ENCODE assay signal across 21 cellular contexts in the genomic region with DNA sequence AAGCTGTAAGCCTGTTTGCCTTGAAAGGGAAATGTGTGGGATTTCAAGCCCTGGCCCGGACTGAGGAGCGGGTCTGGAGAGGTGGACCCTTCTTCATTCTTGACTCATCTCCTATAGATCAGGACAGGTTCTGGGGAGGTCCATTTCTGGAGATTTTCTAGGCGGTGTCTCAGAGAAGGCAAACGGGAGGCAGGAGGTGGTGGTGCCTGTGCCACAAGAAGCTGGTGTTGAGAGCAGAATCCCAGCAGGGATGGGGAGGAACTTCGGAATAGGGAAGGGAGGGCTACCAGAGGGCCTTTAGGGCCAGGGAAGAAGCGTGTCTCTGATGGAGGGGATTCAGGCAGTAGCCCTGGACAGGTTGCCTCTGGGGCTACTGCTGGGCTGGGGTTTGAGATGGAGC.
DNase-seq lines count a peak whose midpoint lies in the region; ATAC-seq, FAIRE-seq and TF ChIP-seq lines count a peak whose summit lies in the region.
"Had no signal": no experiment of that assay in that cellular context is flagged by ENCODE, and none has a peak within 500 bp of the region (broad histone marks: within the 10 kb centered on the region; RNA-seq: fewer than 3 reads in every experiment).

No MANE protein-coding gene starts in this region.

- H3K27me3 ChIP-seq in breast epithelium (no peaks in the 10 kb centered on the region), astrocyte (ENCODE audit: insufficient read depth, low read length) (no peaks in the 10 kb centered on the region)
- H3K27me3 ChIP-seq: BE2C had no signal

- no peak overlapping the region for H3K4me3 Mint-ChIP-seq in MCF 10A (ENCODE audit: unreplicated experiment)
- H3K4me3 Mint-ChIP-seq in astrocyte (ENCODE audit: unreplicated experiment): no peak overlapping the region
- no peak overlapping the region for H3K4me3 Mint-ChIP-seq in T-cell
- H3K4me3 Mint-ChIP-seq: CD14-positive monocyte had no signal

- H3K27ac ChIP-seq in breast epithelium (no peak overlapping the region), astrocyte (ENCODE audit: low read depth, low read length) (no peak overlapping the region)
- H3K27ac ChIP-seq: 22Rv1, PC-9 had no signal

- intact Hi-C loops in MCF 10A (cut with micrococcal nuclease) (no loop called here), breast epithelium (cut with DNase I; ENCODE audit: low total_unique reads) (no loop called here)

- no peak overlapping the region for H3K9ac ChIP-seq in astrocyte (ENCODE audit: low read length)

- TF ChIP-seq CTCF in MCF 10A (IDR thresholded peaks at IDR 0.05; ENCODE audit: unreplicated experiment) (no peak), breast epithelium (IDR thresholded peaks at IDR 0.05) (no peak), astrocyte (IDR thresholded peaks at IDR 0.05; ENCODE audit: insufficient read depth, low read depth, low read length) (no peak)

- H3K36me3 Mint-ChIP-seq in MCF 10A (ENCODE audit: insufficient read depth, unreplicated experiment): no peaks in the 10 kb centered on the region
- H3K36me3 Mint-ChIP-seq in astrocyte (ENCODE audit: low read depth, unreplicated experiment): peaks cover 24% of the 10 kb centered on the region
- no peaks in the 10 kb centered on the region for H3K36me3 Mint-ChIP-seq in T-cell

- H3K4me1 ChIP-seq in breast epithelium: no peaks in the 10 kb centered on the region
- peaks cover 28% of the 10 kb centered on the region for H3K4me1 ChIP-seq in astrocyte (ENCODE audit: insufficient read depth, low read length)
- H3K4me1 ChIP-seq: BE2C had no signal

- peaks cover 32% of the 10 kb centered on the region for H3K79me2 ChIP-seq in astrocyte (ENCODE audit: insufficient read depth, low read length)

- peaks cover 11% of the 10 kb centered on the region for H4K20me1 ChIP-seq in astrocyte (ENCODE audit: insufficient read depth, low read length)

- H3K9me3 ChIP-seq in breast epithelium: no peaks in the 10 kb centered on the region
- H3K9me3 ChIP-seq in astrocyte (ENCODE audit: insufficient read depth, low read depth, low read length): no peaks in the 10 kb centered on the region
- H3K9me3 ChIP-seq: BE2C had no signal

- POLR2A ChIA-PET in MCF 10A (lab: Yijun Ruan, JAX) (interaction anchor here (0.7 kb wide), 1 partner anchor 25 kb away, joined by 3 read pairs; no protein-coding TSS in a partner anchor), T-cell (lab: Charles Lee) (no interaction called here)

- no peak overlapping the region for H3K4me2 ChIP-seq in astrocyte (ENCODE audit: low read length)
- H3K4me2 ChIP-seq: PC-9 had no signal

- FAIRE-seq in astrocyte (lab: Jason Lieb, UNC): no peak

- no peak overlapping the region for H3K4me3 ChIP-seq in breast epithelium
- no peak overlapping the region for H3K4me3 ChIP-seq in astrocyte (ENCODE audit: insufficient read depth, low read depth, low read length)
- H3K4me3 ChIP-seq: PC-9 had no signal

- no peak for TF ChIP-seq POLR2A in breast epithelium (IDR thresholded peaks at IDR 0.05)

- H2AFZ ChIP-seq in astrocyte (ENCODE audit: low read depth, low read length): no peak overlapping the region
- H2AFZ ChIP-seq: PC-9 had no signal

- DNase-seq in MCF 10A (ENCODE audit: unreplicated experiment) (no peak), breast epithelium (ENCODE audit: low spot score in 2 of 2) (no peak), astrocyte (ENCODE audit: low read depth) (no peak), mesenteric fat pad (ENCODE audit: low spot score) (peak; percentile 55), NCI-H748 treated with DMSO at 0.1 percent for 48 hours (lab: John Stamatoyannopoulos, UW) (no peak), T-cell (no peak)
- DNase-seq: ACHN, BE2C, Calu3, DMS79 treated with DMSO at 0.1 percent for 48 hours, KBM-7, MM.1S, NCI-H2029, NCI-H446, NCI-H524 treated with DMSO at 0.1 percent for 48 hours, PC-9, Right ventricle myocardium superior had no signal

- H3K27ac Mint-ChIP-seq in MCF 10A (ENCODE audit: low read depth, unreplicated experiment): peak overlapping the region; percentile 7
- peak overlapping the region; percentile 87 for H3K27ac Mint-ChIP-seq in astrocyte (ENCODE audit: unreplicated experiment)
- H3K27ac Mint-ChIP-seq in T-cell: no peak overlapping the region

- H3K4me1 Mint-ChIP-seq in MCF 10A (ENCODE audit: insufficient read depth, unreplicated experiment) (peaks cover 20% of the 10 kb centered on the region), astrocyte (ENCODE audit: low read depth, unreplicated experiment) (peaks cover 39% of the 10 kb centered on the region), T-cell (no peaks in the 10 kb centered on the region)
- H3K4me1 Mint-ChIP-seq: CD14-positive monocyte had no signal

- H3K9me3 Mint-ChIP-seq in MCF 10A (ENCODE audit: unreplicated experiment) (no peaks in the 10 kb centered on the region), astrocyte (ENCODE audit: unreplicated experiment) (peaks cover 3% of the 10 kb centered on the region), T-cell (no peaks in the 10 kb centered on the region)

- no peaks in the 10 kb centered on the region for H3K36me3 ChIP-seq in breast epithelium
- peaks cover 6% of the 10 kb centered on the region for H3K36me3 ChIP-seq in astrocyte (ENCODE audit: insufficient read depth, low read length)
- H3K36me3 ChIP-seq: BE2C had no signal

- BruUV-seq in MCF 10A (replicated peaks; lab: Mats Ljungman, UMichigan): no TSS peak

- H3K27me3 Mint-ChIP-seq in MCF 10A (ENCODE audit: insufficient read depth, unreplicated experiment): no peaks in the 10 kb centered on the region
- no peaks in the 10 kb centered on the region for H3K27me3 Mint-ChIP-seq in astrocyte (ENCODE audit: low read depth, unreplicated experiment)
- peaks cover 0 to 3% of the 10 kb centered on the region in 2 donors for H3K27me3 Mint-ChIP-seq in T-cell

- CTCF ChIA-PET in MCF 10A (lab: Yijun Ruan, JAX) (interaction anchor here (0.6 kb wide), 1 partner anchor 232 kb away, joined by 3 read pairs; no protein-coding TSS in a partner anchor), T-cell (lab: Charles Lee) (no interaction called here)

- no peak for ATAC-seq in HG03045 (IDR thresholded peaks at IDR 0.05; ENCODE audit: unreplicated experiment)
- no peak for ATAC-seq in T-cell (replicated peaks in 1 of 4)
- ATAC-seq: HCT116 had no signal

Comparison
In these comparisons a context has a peak if more than half of its experiments do, and no peak if none do; other contexts are left out.
1. H3K27ac Mint-ChIP-seq: peak in MCF 10A (single experiment) and astrocyte (single experiment); none in T-cell (0 of 2).